Comparison of ENCODE assay signal across 22 cellular contexts in the genomic region with DNA sequence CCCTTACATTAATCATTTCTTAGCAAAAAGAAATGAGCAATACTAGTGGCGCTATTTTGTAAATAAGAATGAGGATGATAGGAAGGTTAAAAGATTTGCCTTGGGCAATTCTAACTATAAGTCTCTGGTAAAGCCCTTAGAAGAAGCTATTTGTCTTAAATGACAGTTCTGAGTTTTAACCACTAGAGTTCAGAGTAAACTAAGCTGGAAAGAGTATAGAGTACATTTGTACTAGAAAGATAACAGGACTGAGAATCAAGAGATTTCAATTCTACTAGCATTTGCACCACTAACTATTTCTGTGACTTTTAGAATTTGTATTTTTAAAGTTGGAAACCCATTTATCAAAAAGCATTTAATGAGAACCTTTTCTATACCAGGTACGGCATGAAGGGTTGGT.
DNase-seq lines count a peak whose midpoint lies in the region; TF ChIP-seq lines count a peak whose summit lies in the region.
"Had no signal": no experiment of that assay in that cellular context is flagged by ENCODE, and none has a peak within 500 bp of the region (broad histone marks: within the 10 kb centered on the region; RNA-seq: fewer than 3 reads in every experiment).

No MANE protein-coding gene starts in this region.

- H3K4me3 Mint-ChIP-seq in neural crest cell, result no peak overlapping the region
- H3K4me3 Mint-ChIP-seq: natural killer cell; stimulated activated memory B cell treated with anti-CD40 and anti-IgM and Interleukin-4, amounts not matched to agents 10 μg/mL and 1 μg/mL and 100 μg/mL, for 72 hours; T-helper 1 cell treated with Interleukin-12 subunit alpha and Interleukin-12 subunit beta and Interleukin-4 antibody, amounts not matched to agents 30 μg/mL and 1 μg/mL, for 36 hours had no signal

- DNase-seq in NCI-H2107 treated with DMSO at 0.1 percent for 48 hours (lab: John Stamatoyannopoulos, UW; ENCODE audit: unreplicated experiment) (peak; percentile 5), NCI-H2107 (lab: John Stamatoyannopoulos, UW) (no peak), NCI-H69 (lab: John Stamatoyannopoulos, UW) (peak; percentile 25), SW480 (ENCODE audit: low spot score) (peak; percentile 13), neural crest cell (ENCODE audit: low read depth, low spot score) (no peak), retina (no peak), T-helper 9 cell (no peak), NCI-H1694 treated with DMSO at 0.1 percent for 48 hours (lab: John Stamatoyannopoulos, UW) (no peak)
- DNase-seq: activated CD4-positive, alpha-beta T cell treated with anti-CD3 and anti-CD28 coated beads for 4 hours; activated CD8-positive, alpha-beta memory T cell treated with anti-CD3 and anti-CD28 coated beads for 24 hours; activated gamma-delta T cell treated with Interleukin-2 at 50 U/mL for 16 hours; activated T-cell treated with anti-CD3 and anti-CD28 coated beads, Interleukin-2, amount 50 U/mL, for 1 hour; BE2C; colonic mucosa; natural killer cell; ovary; right cardiac atrium; SHP77 treated with DMSO at 0.1 percent for 48 hours; stimulated activated CD4-positive, alpha-beta T cell treated with anti-CD3 and anti-CD28 coated beads, Interleukin-4, amount 100 ng/mL, for 1 hour; uterus had no signal

- H3K36me3 Mint-ChIP-seq in neural crest cell (ENCODE audit: low read depth), result no peaks in the 10 kb centered on the region
- H3K36me3 Mint-ChIP-seq: natural killer cell; stimulated activated memory B cell treated with anti-CD40 and anti-IgM and Interleukin-4, amounts not matched to agents 10 μg/mL and 1 μg/mL and 100 μg/mL, for 72 hours had no signal

- H3K9me3 Mint-ChIP-seq in neural crest cell, result no peaks in the 10 kb centered on the region
- H3K9me3 Mint-ChIP-seq: T-helper 1 cell treated with Interleukin-12 subunit alpha and Interleukin-12 subunit beta and Interleukin-4 antibody, amounts not matched to agents 30 μg/mL and 1 μg/mL, for 36 hours had no signal

- no peaks in the 10 kb centered on the region for H3K27me3 Mint-ChIP-seq in neural crest cell (ENCODE audit: low read depth)
- H3K27me3 Mint-ChIP-seq: stimulated activated memory B cell treated with anti-CD40 and anti-IgM and Interleukin-4, amounts not matched to agents 10 μg/mL and 1 μg/mL and 100 μg/mL, for 72 hours had no signal

- peaks cover 13% of the 10 kb centered on the region for H3K4me1 Mint-ChIP-seq in neural crest cell
- H3K4me1 Mint-ChIP-seq: stimulated activated memory B cell treated with anti-CD40 and anti-IgM and Interleukin-4, amounts not matched to agents 10 μg/mL and 1 μg/mL and 100 μg/mL, for 72 hours had no signal

- TF ChIP-seq CTCF in neural crest cell (conservative IDR thresholded peaks at IDR 0.05), result peak; percentile 39

- no peak overlapping the region for H3K27ac Mint-ChIP-seq in neural crest cell (ENCODE audit: unreplicated experiment)
- H3K27ac Mint-ChIP-seq: natural killer cell; stimulated activated memory B cell treated with anti-CD40 and anti-IgM and Interleukin-4, amounts not matched to agents 10 μg/mL and 1 μg/mL and 100 μg/mL, for 72 hours; T-helper 1 cell treated with Interleukin-12 subunit alpha and Interleukin-12 subunit beta and Interleukin-4 antibody, amounts not matched to agents 30 μg/mL and 1 μg/mL, for 36 hours had no signal

Comparison
In these comparisons a context has a peak if more than half of its experiments do, and no peak if none do; other contexts are left out.
1. DNase-seq: peak in NCI-H2107 treated with DMSO at 0.1 percent for 48 hours (single experiment), NCI-H69 (single experiment) and SW480 (single experiment); none in NCI-H2107 (single experiment), neural crest cell (single experiment), retina (single experiment), T-helper 9 cell (single experiment) and NCI-H1694 treated with DMSO at 0.1 percent for 48 hours (single experiment).